Comparison of ENCODE assay signal across 8 cellular contexts in genomic region chr3:81419196-81419595, GRCh38.
DNase-seq lines count a peak whose midpoint lies in the region; ATAC-seq, FAIRE-seq and TF ChIP-seq lines count a peak whose summit lies in the region.

No MANE protein-coding gene starts in this region.

- TF ChIP-seq POLR2A in H54 (IDR thresholded peaks at IDR 0.05; ENCODE audit: low read depth, low read length) = no peak

- DNase-seq in EL = peak; percentile 7
- no peak for DNase-seq in left lobe of liver (ENCODE audit: low spot score)
- no peak for DNase-seq in CD8-positive, alpha-beta memory T cell
- DNase-seq in T-helper 2 cell = no peak
- no peak for DNase-seq in H54 (ENCODE audit: insufficient read length, low spot score)
- no peak for DNase-seq in T1000 (lab: John Stamatoyannopoulos, UW)

- CTCF ChIA-PET in CD8-positive, alpha-beta memory T cell (lab: Charles Lee) = no interaction called here

- H3K4me3 Mint-ChIP-seq in CD8-positive, alpha-beta memory T cell = no peak overlapping the region

- H3K9me3 Mint-ChIP-seq in CD8-positive, alpha-beta memory T cell = peaks cover 0 to 11% (median 2%) of the 10 kb centered on the region in 5 donors

- H3K36me3 ChIP-seq in CD8-positive, alpha-beta memory T cell (ENCODE audit: insufficient read depth, low read length) = no peaks in the 10 kb centered on the region

- H3K9me3 ChIP-seq in CD8-positive, alpha-beta memory T cell (ENCODE audit: low read length) = no peaks in the 10 kb centered on the region

- H3K36me3 Mint-ChIP-seq in CD8-positive, alpha-beta memory T cell = no peaks in the 10 kb centered on the region

- no peaks in the 10 kb centered on the region for H3K27me3 ChIP-seq in CD8-positive, alpha-beta memory T cell (ENCODE audit: insufficient read depth, low read length, poor library complexity, severe bottlenecking)

- no peak overlapping the region for H3K27ac ChIP-seq in CD8-positive, alpha-beta memory T cell (ENCODE audit: low read depth, low read length)

- no peaks in the 10 kb centered on the region for H3K4me1 ChIP-seq in CD8-positive, alpha-beta memory T cell (ENCODE audit: insufficient read depth, low read length)

- H3K27ac Mint-ChIP-seq in CD8-positive, alpha-beta memory T cell = no peak overlapping the region

- H3K27me3 Mint-ChIP-seq in CD8-positive, alpha-beta memory T cell = no peaks in the 10 kb centered on the region

- H3K4me1 Mint-ChIP-seq in CD8-positive, alpha-beta memory T cell = no peaks in the 10 kb centered on the region

- ATAC-seq in HG02884 (IDR thresholded peaks at IDR 0.05; ENCODE audit: unreplicated experiment) = peak; percentile 70
- peak; percentile 57 for ATAC-seq in left lobe of liver

- peak; percentile 85 for FAIRE-seq in TTC549 (lab: Jason Lieb, UNC)
- FAIRE-seq in H54 (lab: Jason Lieb, UNC) = no peak

- no peak overlapping the region for H3K4me3 ChIP-seq in CD8-positive, alpha-beta memory T cell (ENCODE audit: low read length)

- POLR2A ChIA-PET in CD8-positive, alpha-beta memory T cell (lab: Charles Lee) = no interaction called here
